In the genomic region with DNA sequence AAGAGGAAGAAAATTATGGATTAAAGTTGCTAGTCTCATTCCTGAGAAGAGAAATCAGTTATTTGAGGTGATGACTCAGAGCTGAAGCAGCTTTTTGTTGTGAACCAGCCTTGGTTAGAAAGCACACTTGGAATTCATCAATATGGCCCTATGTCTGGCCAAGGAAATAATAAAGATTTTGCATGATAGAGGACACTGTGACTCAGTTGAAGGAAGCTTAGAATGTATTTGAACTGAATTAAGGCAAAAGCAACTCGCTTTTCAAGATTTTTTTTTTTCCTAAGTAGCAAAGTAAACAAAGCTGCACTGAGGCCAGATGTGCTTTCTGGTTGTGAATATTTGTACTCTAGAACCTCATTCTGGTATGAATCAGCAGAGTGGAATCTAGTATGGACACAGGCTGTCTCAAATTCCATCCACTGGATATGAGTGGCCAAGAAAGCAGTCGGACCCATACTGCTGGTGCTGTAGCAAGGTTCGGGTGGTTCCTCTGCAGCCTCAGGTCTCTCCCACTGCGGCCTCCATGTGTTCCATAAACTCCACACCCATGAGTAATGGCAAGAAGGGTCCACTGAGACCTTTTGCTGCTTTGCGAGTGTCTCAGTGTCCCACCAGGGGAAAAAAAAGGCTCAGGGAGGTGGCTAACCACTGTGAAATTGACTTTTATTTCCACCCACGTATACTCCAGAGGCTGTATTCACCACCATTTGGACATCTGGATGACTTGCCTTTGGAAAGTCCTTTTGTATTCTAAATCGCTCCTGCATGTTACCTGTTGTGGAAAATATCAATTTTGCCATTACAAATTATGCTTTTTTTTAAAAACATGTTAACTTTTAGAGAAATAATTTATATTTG, we compare ENCODE assay signal across 8 cellular contexts. TPM values are rescaled to one million over a fixed set of nuclear protein-coding genes. Genes with fewer than 3 reads are reported as not detected.
DNase-seq lines count a peak whose midpoint lies in the region; ATAC-seq lines count a peak whose summit lies in the region.

No MANE protein-coding gene starts in this region.

- peaks cover 64 to 72% of the 10 kb centered on the region in 2 donors for H3K36me3 Mint-ChIP-seq in CD4-positive, alpha-beta memory T cell
- H3K36me3 Mint-ChIP-seq in naive B cell, result peaks cover 46 to 57% of the 10 kb centered on the region in 2 donors

- POLR2A ChIA-PET in CD4-positive, alpha-beta memory T cell (lab: Charles Lee; ENCODE audit: partially characterized antibody), result interaction anchor here (0.7 to 20.9 kb wide), 18 partner anchors 7 to 873 kb away, joined by 3 to 580 read pairs (median 6); a partner anchor contains a TSS

- peak overlapping the region; percentile 90 to 98 (median 94) for H3K27ac Mint-ChIP-seq in CD4-positive, alpha-beta memory T cell
- peak overlapping the region; percentile 82 to 97 (median 88) for H3K27ac Mint-ChIP-seq in naive B cell

- ATAC-seq in naive B cell (ENCODE audit: low read depth in 2 of 2), result no peak
- no peak for ATAC-seq in GM18498 (IDR thresholded peaks at IDR 0.05; ENCODE audit: unreplicated experiment)

- peak overlapping the region; percentile 80 for H3K27ac ChIP-seq in CD4-positive, alpha-beta memory T cell (ENCODE audit: low read depth, low read length)
- H3K27ac ChIP-seq in duodenal mucosa (ENCODE audit: low read depth, low read length), result peak overlapping the region; percentile 15

- intact Hi-C loops in CD4-positive, alpha-beta memory T cell (cut with micrococcal nuclease), result loop anchor here (2.0 kb wide), 2 partner anchors 33 to 53 kb away; a partner anchor contains a TSS

- peaks cover 100% of the 10 kb centered on the region for H3K4me1 ChIP-seq in CD4-positive, alpha-beta memory T cell (ENCODE audit: insufficient read depth, low read length)
- H3K4me1 ChIP-seq in NT2/D1 (ENCODE audit: insufficient read depth, insufficient read length) (no peaks in the 10 kb centered on the region), duodenal mucosa (ENCODE audit: control insufficient read depth in 1 of 2, insufficient read depth in 2 of 2, low read length in 2 of 2) (peaks cover 54 to 66% of the 10 kb centered on the region in 2 donors)

- H3K4me3 Mint-ChIP-seq in CD4-positive, alpha-beta memory T cell, result peak overlapping the region; percentile 62 to 87 (median 72)
- peak overlapping the region; percentile 11 to 90 (median 67) for H3K4me3 Mint-ChIP-seq in naive B cell

- H3K9me3 ChIP-seq in CD4-positive, alpha-beta memory T cell (ENCODE audit: control insufficient read depth in 1 of 2, low read length in 2 of 2), result no peaks in the 10 kb centered on the region
- H3K9me3 ChIP-seq in NT2/D1 (ENCODE audit: insufficient read depth, low read length), result no peaks in the 10 kb centered on the region
- H3K9me3 ChIP-seq in duodenal mucosa (ENCODE audit: control insufficient read depth in 1 of 2, low read length in 2 of 2), result no peaks in the 10 kb centered on the region

- H3K27me3 ChIP-seq in CD4-positive, alpha-beta memory T cell (ENCODE audit: insufficient read depth, low read length), result no peaks in the 10 kb centered on the region
- no peaks in the 10 kb centered on the region for H3K27me3 ChIP-seq in NT2/D1 (ENCODE audit: insufficient read depth, insufficient read length)
- no peaks in the 10 kb centered on the region for H3K27me3 ChIP-seq in duodenal mucosa (ENCODE audit: control insufficient read depth in 1 of 2, insufficient read depth in 2 of 2, low read length in 2 of 2)

- peaks cover 0 to 1% (median 0%) of the 10 kb centered on the region in 8 donors for H3K9me3 Mint-ChIP-seq in CD4-positive, alpha-beta memory T cell
- H3K9me3 Mint-ChIP-seq in naive B cell, result no peaks in the 10 kb centered on the region

- H3K4me3 ChIP-seq in CD4-positive, alpha-beta memory T cell (ENCODE audit: low read length in 2 of 2), result peak overlapping the region; percentile 3 to 5
- no peak overlapping the region for H3K4me3 ChIP-seq in NT2/D1 (ENCODE audit: insufficient read length, low read depth)
- H3K4me3 ChIP-seq in duodenal mucosa (ENCODE audit: low read depth in 1 of 2, low read length in 2 of 2), result no peak overlapping the region

- H3K36me3 ChIP-seq in CD4-positive, alpha-beta memory T cell (ENCODE audit: insufficient read depth, low read length), result peaks cover 3% of the 10 kb centered on the region
- H3K36me3 ChIP-seq in NT2/D1 (ENCODE audit: insufficient read depth, insufficient read length, low read length) (peaks cover 32% of the 10 kb centered on the region), duodenal mucosa (ENCODE audit: control insufficient read depth in 1 of 2, insufficient read depth in 2 of 2, low read length in 2 of 2) (peaks cover 21 to 35% of the 10 kb centered on the region in 2 donors)

- CTCF ChIA-PET in CD4-positive, alpha-beta memory T cell (lab: Charles Lee; ENCODE audit: partially characterized antibody), result interaction anchor here (1.0 to 6.9 kb wide), 13 partner anchors 10 to 57 kb away, joined by 3 to 45 read pairs (median 6); no protein-coding TSS in a partner anchor

- peaks cover 78 to 97% (median 88%) of the 10 kb centered on the region in 4 donors for H3K4me1 Mint-ChIP-seq in CD4-positive, alpha-beta memory T cell
- peaks cover 78 to 94% (median 89%) of the 10 kb centered on the region in 3 donors for H3K4me1 Mint-ChIP-seq in naive B cell

- H3K9ac ChIP-seq in NT2/D1 (ENCODE audit: insufficient read length, low read depth) (no peak overlapping the region), duodenal mucosa (ENCODE audit: low read depth in 1 of 2, low read length in 2 of 2) (no peak overlapping the region)

- peak in 1 of 5 donors; percentile 58 for DNase-seq in CD4-positive, alpha-beta memory T cell
- DNase-seq in NT2/D1 (ENCODE audit: low read depth, low spot score) (peak; percentile 28), naive B cell (no peak), NCI-H748 treated with DMSO at 0.1 percent for 48 hours (lab: John Stamatoyannopoulos, UW) (no peak), NCI-H524 (lab: John Stamatoyannopoulos, UW) (no peak), NCI-H1105 (lab: John Stamatoyannopoulos, UW) (no peak)

- H3K27me3 Mint-ChIP-seq in CD4-positive, alpha-beta memory T cell, result no peaks in the 10 kb centered on the region
- H3K27me3 Mint-ChIP-seq in naive B cell, result no peaks in the 10 kb centered on the region

RNA-seq across cellular contexts. Expression of a gene that starts 53.1 kb away (rescaled TPM):
- total RNA-seq in CD4-positive, alpha-beta memory T cell, result 100 to 1,000 TPM; 110 TPM
- 100 to 1,000 TPM in 1 of 2 donors, 10 to 100 TPM in 1; 58.7 to 110 TPM for polyA plus RNA-seq in CD4-positive, alpha-beta memory T cell
- 100 to 1,000 TPM in 5 of 6 donors, 10 to 100 TPM in 1; 99.4 to 169 (median 116) TPM for polyA plus RNA-seq in naive B cell (ENCODE audit: low read depth in 6 of 6)

Comparison
In these comparisons a context has a peak if more than half of its experiments do, and no peak if none do; other contexts are left out.
1. H3K4me3 ChIP-seq: peak in CD4-positive, alpha-beta memory T cell (2 of 2); none in NT2/D1 (single experiment) and duodenal mucosa (0 of 2).